30 cellular contexts compared by ENCODE assay signal in the genomic region with DNA sequence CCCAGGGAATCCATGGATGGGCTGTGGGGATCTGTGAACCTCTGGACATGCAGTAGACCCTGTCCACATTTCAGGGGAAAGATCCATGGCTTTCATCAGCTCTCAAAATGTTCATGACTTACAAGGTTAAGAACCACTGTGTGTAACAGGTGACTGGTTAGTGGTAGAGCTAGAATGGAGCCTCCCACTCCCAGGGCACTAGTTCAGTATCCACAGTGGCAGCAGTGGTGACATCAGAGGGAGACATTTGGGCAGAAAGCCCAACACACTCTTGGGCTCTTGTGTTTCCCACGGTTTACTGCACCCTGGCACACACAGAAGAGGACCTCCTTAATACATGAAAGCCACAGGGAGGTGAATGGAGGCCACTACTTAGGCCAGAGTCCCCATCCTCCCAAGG. TPM values are rescaled to one million over a fixed set of nuclear protein-coding genes. Genes with fewer than 3 reads are reported as not detected.
"Had no signal": no experiment of that assay in that cellular context is flagged by ENCODE, and none has a peak within 500 bp of the region (broad histone marks: within the 10 kb centered on the region; RNA-seq: fewer than 3 reads in every experiment).

No MANE protein-coding gene starts in this region.

- H3K4me3 Mint-ChIP-seq: mesothelial cell of epicardium; natural killer cell; nephron progenitor cell; neural progenitor cell; stimulated activated memory B cell treated with anti-CD40 and anti-IgM and Interleukin-4, amounts not matched to agents 10 μg/mL and 1 μg/mL and 100 μg/mL, for 72 hours; stimulated activated naive CD8-positive, alpha-beta T cell treated with anti-CD3 and anti-CD28 coated beads, Interleukin-15, amount 100 ng/mL, for 72 hours had no signal

- H3K36me3 Mint-ChIP-seq: mesothelial cell of epicardium; naive B cell; natural killer cell; neural progenitor cell; stimulated activated memory B cell treated with anti-CD40 and anti-IgM and Interleukin-4, amounts not matched to agents 10 μg/mL and 1 μg/mL and 100 μg/mL, for 72 hours had no signal

- DNase-seq: hippocampal formation; kidney; left colon; left lung; lower lobe of right lung; mammary epithelial cell; mesenchymal stem cell; naive B cell; natural killer cell; nephron progenitor cell; ovary; right lobe of liver; stimulated activated CD4-positive, alpha-beta T cell treated with anti-CD3 and anti-CD28 coated beads, Interleukin-1b, Interleukin-23, amount 100 ng/mL, for 48 hours; stimulated activated CD4-positive, alpha-beta T cell treated with anti-CD3 and anti-CD28 coated beads, Interleukin-2, amount 100 ng/mL, for 48 hours; stimulated activated CD4-positive, alpha-beta T cell treated with anti-CD3 and anti-CD28 coated beads, Interleukin-4, amount 100 ng/mL, for 4 hours; stimulated activated CD8-positive, alpha-beta memory T cell treated with anti-CD3 and anti-CD28 coated beads, Interleukin-4, amount 100 ng/mL, for 48 hours; stimulated activated naive CD4-positive, alpha-beta T cell treated with Interleukin-2 at 50 U/mL for 16 hours; stimulated activated naive CD8-positive, alpha-beta T cell treated with anti-CD3 and anti-CD28 coated beads, Interleukin-15, amount 100 ng/mL, for 72 hours; testis; tibial artery; trophoblast cell; upper lobe of right lung had no signal

- H3K4me1 Mint-ChIP-seq: mesothelial cell of epicardium; naive B cell; neural progenitor cell; stimulated activated memory B cell treated with anti-CD40 and anti-IgM and Interleukin-4, amounts not matched to agents 10 μg/mL and 1 μg/mL and 100 μg/mL, for 72 hours; stimulated activated naive CD8-positive, alpha-beta T cell treated with anti-CD3 and anti-CD28 coated beads, Interleukin-15, amount 100 ng/mL, for 72 hours had no signal

- H3K27ac ChIP-seq: left lung, lower lobe of right lung, neural progenitor cell, neutrophil, ovary, right atrium auricular region, right lobe of liver, testis, tibial artery, upper lobe of right lung had no signal

- H3K27ac Mint-ChIP-seq: mesothelial cell of epicardium; naive B cell; nephron progenitor cell; neural progenitor cell; progenitor cell of endocrine pancreas; stimulated activated memory B cell treated with anti-CD40 and anti-IgM and Interleukin-4, amounts not matched to agents 10 μg/mL and 1 μg/mL and 100 μg/mL, for 72 hours; stimulated activated naive CD8-positive, alpha-beta T cell treated with anti-CD3 and anti-CD28 coated beads, Interleukin-15, amount 100 ng/mL, for 72 hours had no signal

- H3K9me3 Mint-ChIP-seq: mesothelial cell of epicardium; naive B cell; natural killer cell; nephron progenitor cell; neural progenitor cell; stimulated activated memory B cell treated with anti-CD40 and anti-IgM and Interleukin-4, amounts not matched to agents 10 μg/mL and 1 μg/mL and 100 μg/mL, for 72 hours; stimulated activated naive CD8-positive, alpha-beta T cell treated with anti-CD3 and anti-CD28 coated beads, Interleukin-15, amount 100 ng/mL, for 72 hours had no signal

RNA-seq across cellular contexts. Expression of a gene that starts 9.1 kb away (rescaled TPM):
- polyA plus RNA-seq: liver, ovary, smooth muscle cell had no signal

RNA-seq across cellular contexts. Expression of a gene that starts 11.6 kb away (rescaled TPM):
- polyA plus RNA-seq: liver, mammary epithelial cell, ovary, smooth muscle cell had no signal

RNA-seq across cellular contexts. Expression of a gene that starts 36.7 kb away (rescaled TPM):
- polyA plus RNA-seq: liver, mammary epithelial cell, ovary, smooth muscle cell had no signal

RNA-seq across cellular contexts. Expression of a gene that starts 53.8 kb away (rescaled TPM):
- polyA plus RNA-seq: liver, mammary epithelial cell, ovary, smooth muscle cell had no signal
